ENCODE assay signal across 9 cellular contexts in genomic region chr7:100676501-100677306, GRCh38. TPM values are rescaled to one million over a fixed set of nuclear protein-coding genes. Genes with fewer than 3 reads are reported as not detected.
DNase-seq lines count a peak whose midpoint lies in the region; ATAC-seq and TF ChIP-seq lines count a peak whose summit lies in the region.
"Had no signal": no experiment of that assay in that cellular context is flagged by ENCODE, and none has a peak within 500 bp of the region (broad histone marks: within the 10 kb centered on the region; RNA-seq: fewer than 3 reads in every experiment).

No MANE protein-coding gene starts in this region.

- peaks cover 0 to 52% of the 10 kb centered on the region in 2 donors for H3K4me1 Mint-ChIP-seq in natural killer cell

- no peak for ATAC-seq in natural killer cell

- H3K9me3 Mint-ChIP-seq in natural killer cell: no peaks in the 10 kb centered on the region

- no peaks in the 10 kb centered on the region for H3K27me3 ChIP-seq in effector memory CD4-positive, alpha-beta T cell (replicated peaks; ENCODE audit: control insufficient read depth, insufficient read depth, low read length, poor library complexity, severe bottlenecking)

- no peaks in the 10 kb centered on the region for H3K36me3 Mint-ChIP-seq in natural killer cell

- peaks cover 27% of the 10 kb centered on the region for H3K4me1 ChIP-seq in effector memory CD4-positive, alpha-beta T cell (ENCODE audit: control insufficient read depth, insufficient read depth, low read length, poor library complexity, severe bottlenecking)

- peak overlapping the region; percentile 91 to 97 for H3K27ac Mint-ChIP-seq in natural killer cell

- intact Hi-C loops in natural killer cell (cut with micrococcal nuclease): loop anchor here (10.0 kb wide), 1 partner anchor 572 kb away; the partner anchor contains the start of genes AP4M1 and MCM7

- H3K9me3 ChIP-seq in effector memory CD4-positive, alpha-beta T cell (ENCODE audit: control insufficient read depth, low read length): no peaks in the 10 kb centered on the region

- TF ChIP-seq POLR2A in NB4 (IDR thresholded peaks at IDR 0.05; ENCODE audit: extremely low read depth, insufficient read length): no peak

- no peaks in the 10 kb centered on the region for H3K27me3 Mint-ChIP-seq in natural killer cell (ENCODE audit: low read depth in 2 of 2)

- no peak for DNase-seq in AG09309 (ENCODE audit: low read depth)
- peak; percentile 19 for DNase-seq in NB4 (ENCODE audit: low read depth)
- DNase-seq in effector memory CD4-positive, alpha-beta T cell: no peak
- DNase-seq in natural killer cell: no peak
- DNase-seq in dedifferentiated amniotic fluid mesenchymal stem cell (ENCODE audit: extremely low spot score): no peak
- no peak for DNase-seq in islet precursor cell
- DNase-seq in DMS 273 treated with DMSO at 0.1 percent for 48 hours (lab: John Stamatoyannopoulos, UW): no peak
- no peak for DNase-seq in NCI-H1694 (lab: John Stamatoyannopoulos, UW)

- H3K4me3 ChIP-seq in AG09309 (ENCODE audit: control insufficient read depth, low read depth, low read length) (peak overlapping the region; percentile 99), NB4 (ENCODE audit: low read depth, low read length) (no peak overlapping the region)
- peak overlapping the region; percentile 62 for H3K4me3 ChIP-seq in effector memory CD4-positive, alpha-beta T cell (ENCODE audit: insufficient read depth, low read depth, low read length, poor library complexity, severe bottlenecking)

- H3K4me3 Mint-ChIP-seq in natural killer cell: peak overlapping the region; percentile 85

- H3K27ac ChIP-seq in effector memory CD4-positive, alpha-beta T cell (ENCODE audit: insufficient read depth, low read length, poor library complexity, severe bottlenecking): peak overlapping the region; percentile 86

- TF ChIP-seq CTCF in AG09309 (IDR thresholded peaks at IDR 0.05; ENCODE audit: control insufficient read depth, insufficient read depth, low read depth, low read length, missing control alignments) (no peak), NB4 (IDR thresholded peaks at IDR 0.05; ENCODE audit: low read depth, low read length) (no peak), natural killer cell (IDR thresholded peaks at IDR 0.05) (no peak)

- H3K36me3 ChIP-seq in effector memory CD4-positive, alpha-beta T cell (ENCODE audit: control insufficient read depth, insufficient read depth, low read length): peaks cover 35% of the 10 kb centered on the region

RNA-seq across cellular contexts. Expression of gene GNB2, which starts 3.2 kb away (rescaled TPM):
- total RNA-seq in natural killer cell: 100 to 1,000 TPM; 194 to 227 (median 212) TPM

RNA-seq across cellular contexts. Expression of gene GIGYF1, which starts 17.3 kb away (rescaled TPM):
- total RNA-seq in natural killer cell: 100 to 1,000 TPM in 2 of 3 donors, 10 to 100 TPM in 1; 92.0 to 102 (median 101) TPM

RNA-seq across cellular contexts. Expression of gene ACTL6B, which starts 20.5 kb away (rescaled TPM):
- not detected for total RNA-seq in natural killer cell
- total RNA-seq: LHCN-M2 had no signal

RNA-seq across cellular contexts. Expression of gene POP7, which starts 29.2 kb away (rescaled TPM):
- 10 to 100 TPM; 17.6 to 22.1 (median 17.6) TPM for total RNA-seq in natural killer cell

RNA-seq across cellular contexts. Expression of gene TFR2, which starts 35.4 kb away (rescaled TPM):
- 10 to 100 TPM in 2 of 3 donors, 1 to 10 TPM in 1; 9.8 to 13.8 (median 12.0) TPM for total RNA-seq in natural killer cell
